In the genomic region with DNA sequence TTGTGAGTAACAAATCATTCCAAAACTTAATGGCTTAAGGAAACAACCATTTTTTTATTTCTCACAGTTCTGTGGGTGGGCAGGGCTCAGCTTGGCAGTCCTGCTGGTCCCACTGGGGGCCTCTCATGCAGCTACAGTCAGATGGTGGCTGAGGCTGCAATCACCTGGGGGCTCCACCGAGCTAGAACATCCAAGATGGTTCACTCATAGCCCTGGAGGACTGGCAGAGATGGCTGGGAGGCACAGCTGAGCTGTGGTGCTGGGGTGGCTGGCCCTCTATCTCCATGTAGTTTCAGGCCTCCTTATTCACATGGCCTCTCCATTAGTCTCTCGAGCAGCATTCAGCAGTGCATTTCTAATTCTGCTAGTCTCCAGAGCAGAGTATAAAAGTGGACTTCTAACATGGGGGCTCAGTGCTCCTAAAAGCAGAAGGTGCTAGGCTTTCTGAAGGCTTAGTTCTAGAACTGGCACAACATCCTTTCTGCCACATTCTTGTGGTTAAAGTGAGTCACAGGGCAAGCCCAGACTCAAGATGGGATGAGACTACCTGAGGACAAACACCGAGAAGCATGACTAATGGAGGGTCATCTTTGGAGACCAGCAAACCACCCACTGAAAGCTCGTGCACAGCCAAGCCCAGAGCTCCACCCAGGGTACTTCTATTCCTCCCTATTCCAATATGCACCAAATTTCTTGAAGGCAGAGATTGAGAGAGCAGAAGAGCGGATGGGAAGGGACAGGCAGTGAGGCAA, we compare ENCODE assay signal across 13 cellular contexts. TPM values are rescaled to one million over a fixed set of nuclear protein-coding genes. Genes with fewer than 3 reads are reported as not detected.
A peak's percentile ranks its signal among the peaks of the same experiment; 100 is the strongest.
DNase-seq lines count a peak whose midpoint lies in the region; ATAC-seq and TF ChIP-seq lines count a peak whose summit lies in the region.
"Had no signal": no experiment of that assay in that cellular context is flagged by ENCODE, and none has a peak within 500 bp of the region (broad histone marks: within the 10 kb centered on the region; RNA-seq: fewer than 3 reads in every experiment).

No MANE protein-coding gene starts in this region.

- no peaks in the 10 kb centered on the region for H4K20me1 ChIP-seq in OCI-LY7 (ENCODE audit: insufficient read depth, low read length)

- no TSS peak for BruUV-seq in OCI-LY7 (replicated peaks; lab: Mats Ljungman, UMichigan)

- H3K9me2 ChIP-seq in OCI-LY7 (ENCODE audit: insufficient read depth, low read length) = no peaks in the 10 kb centered on the region

- H2AFZ ChIP-seq in OCI-LY7 (ENCODE audit: low read length) = no peak overlapping the region

- POLR2A ChIA-PET in OCI-LY7 (lab: Charles Lee) = no interaction called here

- no peaks in the 10 kb centered on the region for H3K9me3 ChIP-seq in psoas muscle
- no peaks in the 10 kb centered on the region for H3K9me3 ChIP-seq in OCI-LY7 (ENCODE audit: low read length)
- H3K9me3 ChIP-seq: tibial nerve had no signal

- no peaks in the 10 kb centered on the region for H3K27me3 ChIP-seq in psoas muscle (ENCODE audit: insufficient read depth in 3 of 3, low read length in 2 of 3)
- H3K27me3 ChIP-seq: tibial nerve had no signal

- H3K27ac ChIP-seq in psoas muscle = peak overlapping the region; percentile 79
- H3K27ac ChIP-seq in OCI-LY7 (ENCODE audit: low read depth, low read length, poor library complexity, severe bottlenecking) = no peak overlapping the region
- H3K27ac ChIP-seq: tibial nerve had no signal

- no peak overlapping the region for H3K4me2 ChIP-seq in OCI-LY7 (ENCODE audit: low read length)

- no peaks in the 10 kb centered on the region for H3K79me2 ChIP-seq in OCI-LY7 (ENCODE audit: insufficient read depth, low read depth, low read length)

- no peak for TF ChIP-seq CTCF in cardiac fibroblast (IDR thresholded peaks at IDR 0.05; ENCODE audit: low read depth, low read length)
- no peak for TF ChIP-seq CTCF in psoas muscle (IDR thresholded peaks at IDR 0.05)
- no peak for TF ChIP-seq CTCF in OCI-LY7 (conservative IDR thresholded peaks at IDR 0.05; ENCODE audit: low read length)

- WGBS in psoas muscle, 3 donors = 68 to 75% (median 68%) methylated on average over 5 of the region's 5 CpGs

- H3K4me1 ChIP-seq in psoas muscle (peaks cover 63% of the 10 kb centered on the region), OCI-LY7 (ENCODE audit: insufficient read depth, low read length, poor library complexity, severe bottlenecking) (no peaks in the 10 kb centered on the region)

- intact Hi-C loops in psoas muscle (cut with DNase I) = no loop called here
- intact Hi-C loops in OCI-LY7 (cut with micrococcal nuclease; ENCODE audit: unreplicated experiment) = no loop called here

- H3K36me3 ChIP-seq in psoas muscle (ENCODE audit: insufficient read depth in 1 of 2, low read depth in 1 of 2) = peaks cover 0 to 3% of the 10 kb centered on the region in 2 donors
- H3K36me3 ChIP-seq in OCI-LY7 (ENCODE audit: insufficient read depth, low read length) = no peaks in the 10 kb centered on the region
- H3K36me3 ChIP-seq: tibial nerve had no signal

- H3K4me3 ChIP-seq in cardiac fibroblast (replicated peaks in 1 of 2; ENCODE audit: low read depth in 2 of 2, low read length in 2 of 2) = no peak overlapping the region
- no peak overlapping the region for H3K4me3 ChIP-seq in psoas muscle
- no peak overlapping the region for H3K4me3 ChIP-seq in OCI-LY7 (ENCODE audit: low read depth, low read length, poor library complexity, severe bottlenecking)
- H3K4me3 ChIP-seq: tibial nerve had no signal

- CTCF ChIA-PET in OCI-LY7 (lab: Charles Lee; ENCODE audit: unreplicated experiment) = no interaction called here

- DNase-seq in SIG-M5 treated with dmso at 0.1 percent for 504 hours (lab: John Stamatoyannopoulos, UW; ENCODE audit: unreplicated experiment) = peak; percentile 18
- DNase-seq in SIG-M5 (lab: John Stamatoyannopoulos, UW) = no peak
- DNase-seq in HS-5 (ENCODE audit: low read depth) = peak; percentile 93
- peak; percentile 29 to 79 for DNase-seq in cardiac fibroblast (ENCODE audit: low read depth in 2 of 2)
- DNase-seq in psoas muscle = no peak
- DNase-seq in DMS153 treated with DMSO at 0.1 percent for 48 hours (lab: John Stamatoyannopoulos, UW; ENCODE audit: unreplicated experiment) = no peak
- DNase-seq in medulla oblongata (ENCODE audit: extremely low spot score) = no peak
- DNase-seq in OCI-LY7 (ENCODE audit: low spot score) = no peak
- DNase-seq: cortex of kidney; stimulated activated CD4-positive, alpha-beta T cell treated with anti-CD3 and anti-CD28 coated beads, Interleukin-15, amount 100 ng/mL, for 24 hours had no signal

- ATAC-seq in psoas muscle = peak; percentile 31 to 73 (median 62)

RNA-seq across cellular contexts. Expression of a gene that starts 6.3 kb away (rescaled TPM):
- total RNA-seq in psoas muscle = 10 to 100 TPM; 36.4 to 71.1 (median 52.5) TPM
- 10 to 100 TPM; 20.5 to 67.2 (median 49.3) TPM for polyA plus RNA-seq in psoas muscle
- total RNA-seq in OCI-LY7 (2014; rRNA removed; shearing (Covaris generic)) = not detected in 2 replicates
- total RNA-seq in OCI-LY7 (2022) = not detected in 2 replicates
- total RNA-seq: lung microvascular endothelial cell, NCI-H460 had no signal

RNA-seq across cellular contexts. Expression of a gene that starts 29.5 kb away (rescaled TPM):
- total RNA-seq in psoas muscle = under 1 TPM in 2 of 4 donors, not detected in 2; 0.11 to 0.16 TPM
- under 1 TPM; 0.09 to 0.38 (median 0.12) TPM for polyA plus RNA-seq in psoas muscle
- total RNA-seq in OCI-LY7 (2014; rRNA removed; shearing (Covaris generic)) = 1.5 and 2.0 TPM in 2 replicates
- total RNA-seq in OCI-LY7 (2022) = 0.82 and 2.8 TPM in 2 replicates

Comparison
In these comparisons a context has a peak if more than half of its experiments do, and no peak if none do; other contexts are left out.
1. DNase-seq: peak in SIG-M5 treated with dmso at 0.1 percent for 504 hours (single experiment), HS-5 (single experiment) and cardiac fibroblast (2 of 2); none in SIG-M5 (single experiment), psoas muscle (0 of 2), DMS153 treated with DMSO at 0.1 percent for 48 hours (single experiment), medulla oblongata (single experiment) and OCI-LY7 (single experiment).
2. RNA of a gene that starts 6.3 kb away (total RNA-seq): 36.4 to 71.1 TPM in psoas muscle; not detected in OCI-LY7; every median in the first group is over 10 times any median in the second.